ENCODE assay signal across 8 cellular contexts in the genomic region with DNA sequence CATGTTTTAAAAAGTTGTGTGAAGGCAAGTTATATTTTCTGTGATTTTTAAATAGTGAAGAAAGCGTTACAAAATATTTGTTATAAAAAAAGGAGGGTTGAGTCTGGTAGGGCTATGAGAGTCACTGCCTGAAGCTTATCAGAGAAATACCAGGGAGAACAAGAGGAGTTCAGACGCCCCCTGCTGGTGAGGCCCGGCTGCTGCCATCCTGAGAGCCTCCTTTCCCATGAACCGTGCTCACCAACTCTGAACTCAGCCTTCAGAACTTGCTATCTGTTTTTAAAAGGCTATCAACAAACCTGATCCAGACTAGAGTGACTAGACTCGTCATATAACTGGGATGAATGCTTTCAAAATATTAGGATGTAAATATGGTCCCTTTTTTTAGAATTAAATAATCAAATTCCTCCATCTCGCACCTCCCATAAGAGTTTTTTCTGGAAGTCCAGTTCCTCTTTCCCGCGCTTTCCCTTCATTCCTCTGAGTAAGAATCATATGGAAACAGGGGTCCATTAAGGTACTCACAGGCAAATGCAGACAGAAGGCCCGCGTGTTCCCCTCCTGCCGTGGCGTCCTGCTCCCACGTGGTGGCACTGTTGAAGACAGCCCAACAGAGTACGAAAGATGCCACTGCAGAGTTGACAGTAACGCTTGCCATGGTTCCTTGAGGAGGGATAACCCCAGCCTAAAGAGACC. TPM values are rescaled to one million over a fixed set of nuclear protein-coding genes. Genes with fewer than 3 reads are reported as not detected.
A peak's percentile ranks its signal among the peaks of the same experiment; 100 is the strongest.
DNase-seq lines count a peak whose midpoint lies in the region; ATAC-seq and TF ChIP-seq lines count a peak whose summit lies in the region.

No MANE protein-coding gene starts in this region.

- H3K27ac ChIP-seq in Karpas-422 (ENCODE audit: low read length) (no peak overlapping the region), Peyer's patch (no peak overlapping the region), neutrophil (no peak overlapping the region)

- H3K79me2 ChIP-seq in Karpas-422 (ENCODE audit: low read length) = no peaks in the 10 kb centered on the region

- H3K9me3 ChIP-seq in Karpas-422 (ENCODE audit: low read length) = no peaks in the 10 kb centered on the region
- no peaks in the 10 kb centered on the region for H3K9me3 ChIP-seq in Peyer's patch
- H3K9me3 ChIP-seq in neutrophil = no peaks in the 10 kb centered on the region

- H4K20me1 ChIP-seq in Karpas-422 (ENCODE audit: insufficient read depth, low read depth, low read length) = no peaks in the 10 kb centered on the region

- H3K27me3 ChIP-seq in Karpas-422 (ENCODE audit: low read length) = no peaks in the 10 kb centered on the region
- H3K27me3 ChIP-seq in Peyer's patch = no peaks in the 10 kb centered on the region
- no peaks in the 10 kb centered on the region for H3K27me3 ChIP-seq in neutrophil

- peak overlapping the region; percentile 41 to 51 for H3K4me3 Mint-ChIP-seq in activated T-cell treated with anti-CD3 and anti-CD28 coated beads, Interleukin-2, amount 50 U/mL, for 72 hours

- no peak overlapping the region for H3K27ac Mint-ChIP-seq in activated T-cell treated with anti-CD3 and anti-CD28 coated beads, Interleukin-2, amount 50 U/mL, for 72 hours

- peaks cover 8% of the 10 kb centered on the region for H3K4me1 Mint-ChIP-seq in activated T-cell treated with anti-CD3 and anti-CD28 coated beads, Interleukin-2, amount 50 U/mL, for 72 hours (ENCODE audit: low read depth)

- no peak overlapping the region for H3K4me2 ChIP-seq in Karpas-422 (ENCODE audit: low read depth, low read length, poor library complexity, severe bottlenecking)

- TF ChIP-seq POLR2A in Peyer's patch (IDR thresholded peaks at IDR 0.05) = no peak

- H3K9me2 ChIP-seq in Karpas-422 (replicated peaks; ENCODE audit: insufficient read depth, low read length) = no peaks in the 10 kb centered on the region

- H3K4me1 ChIP-seq in Karpas-422 (ENCODE audit: low read length) = no peaks in the 10 kb centered on the region
- H3K4me1 ChIP-seq in Peyer's patch = peaks cover 0 to 15% (median 0%) of the 10 kb centered on the region in 4 donors
- H3K4me1 ChIP-seq in neutrophil (ENCODE audit: control insufficient read depth in 1 of 2, insufficient read depth in 1 of 2, low read depth in 1 of 2, low read length in 1 of 2) = no peaks in the 10 kb centered on the region

- no peaks in the 10 kb centered on the region for H3K27me3 Mint-ChIP-seq in activated T-cell treated with anti-CD3 and anti-CD28 coated beads, Interleukin-2, amount 50 U/mL, for 72 hours (ENCODE audit: low read depth)

- DNase-seq in DMS79 (lab: John Stamatoyannopoulos, UW) (peak; percentile 11), Karpas-422 (peak; percentile 88), Peyer's patch (peak; percentile 57 to 91 (median 83)), fibroblast of the conjunctiva (ENCODE audit: low read depth) (peak; percentile 59), superior temporal gyrus (ENCODE audit: extremely low spot score) (peak; percentile 97)
- DNase-seq in activated T-cell treated with anti-CD3 and anti-CD28 coated beads, Interleukin-2, amount 50 U/mL, for 72 hours = peak; percentile 72

- H3K4me3 ChIP-seq in Karpas-422 (ENCODE audit: low read length) (no peak overlapping the region), Peyer's patch (no peak overlapping the region), neutrophil (ENCODE audit: low read depth in 1 of 2, low read length in 1 of 2) (no peak overlapping the region)

- ATAC-seq in GM21619 (IDR thresholded peaks at IDR 0.05; ENCODE audit: unreplicated experiment) = peak; percentile 87
- ATAC-seq in activated T-cell treated with anti-CD3 and anti-CD28 coated beads, Interleukin-2, amount 50 U/mL, for 72 hours (replicated peaks in 1 of 2) = peak; percentile 75 to 88

- no peaks in the 10 kb centered on the region for H3K36me3 ChIP-seq in Karpas-422 (ENCODE audit: insufficient read depth, low read length)
- no peaks in the 10 kb centered on the region for H3K36me3 ChIP-seq in Peyer's patch
- H3K36me3 ChIP-seq in neutrophil = no peaks in the 10 kb centered on the region

- H2AFZ ChIP-seq in Karpas-422 (ENCODE audit: low read length) = no peak overlapping the region

- peak; percentile 47 to 78 (median 74) for TF ChIP-seq CTCF in Peyer's patch (IDR thresholded peaks at IDR 0.05)
- peak; percentile 85 for TF ChIP-seq CTCF in neutrophil (IDR thresholded peaks at IDR 0.05)

- no peak overlapping the region for H3K9ac ChIP-seq in Karpas-422 (ENCODE audit: low read length)

- no peaks in the 10 kb centered on the region for H3K9me3 Mint-ChIP-seq in activated T-cell treated with anti-CD3 and anti-CD28 coated beads, Interleukin-2, amount 50 U/mL, for 72 hours

- H3K36me3 Mint-ChIP-seq in activated T-cell treated with anti-CD3 and anti-CD28 coated beads, Interleukin-2, amount 50 U/mL, for 72 hours (ENCODE audit: insufficient read depth in 2 of 2) = no peaks in the 10 kb centered on the region

RNA-seq across cellular contexts. Expression of a gene that starts 26.2 kb away (rescaled TPM):
- total RNA-seq in Karpas-422 (2014; rRNA removed; shearing (Covaris generic); ENCODE audit: low replicate concordance) = 0.30 TPM in 1 of 2 replicates, not detected in the other
- 10 to 100 TPM in 1 of 4 donors, 1 to 10 TPM in 3; 7.7 to 34.7 (median 8.4) TPM for total RNA-seq in Peyer's patch
- 1 to 10 TPM; 3.4 to 5.7 TPM for total RNA-seq in activated T-cell treated with anti-CD3 and anti-CD28 coated beads, Interleukin-2, amount 50 U/mL, for 72 hours

Comparison
In these comparisons a context has a peak if more than half of its experiments do, and no peak if none do; other contexts are left out.
1. DNase-seq: peak in every context shown above with its lines; median percentile 97 in superior temporal gyrus; 88 in Karpas-422; 83 in Peyer's patch; 72 in activated T-cell treated with anti-CD3 and anti-CD28 coated beads, Interleukin-2, amount 50 U/mL, for 72 hours; 59 in fibroblast of the conjunctiva; 11 in DMS79.